Comparison of ENCODE assay signal across 29 cellular contexts in the genomic region with DNA sequence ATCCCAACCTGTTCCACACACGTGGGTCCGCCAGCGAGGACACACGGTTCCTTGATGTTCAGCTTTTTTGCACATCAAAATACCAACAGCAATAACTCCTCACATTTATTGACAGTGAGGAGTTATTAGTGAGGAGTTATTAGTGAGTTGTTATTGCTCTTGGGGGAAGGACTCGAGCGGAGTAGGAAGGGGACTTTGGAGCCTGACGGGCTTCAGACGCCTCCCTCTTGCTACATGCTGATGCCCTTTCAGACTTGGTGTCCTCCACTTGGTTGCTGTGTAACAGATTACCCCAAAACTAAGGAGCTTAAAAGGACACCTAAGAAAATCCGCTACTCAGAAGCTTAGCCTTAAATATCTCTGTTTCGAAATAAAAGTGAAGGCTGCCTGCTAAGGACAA.
"Had no signal": no experiment of that assay in that cellular context is flagged by ENCODE, and none has a peak within 500 bp of the region (broad histone marks: within the 10 kb centered on the region; RNA-seq: fewer than 3 reads in every experiment).

No MANE protein-coding gene starts in this region.

- H3K27ac ChIP-seq: neural progenitor cell, ovary, parathyroid adenoma, psoas muscle, right lobe of liver, sigmoid colon, spleen, suprapubic skin, testis, tibial artery, upper lobe of left lung, vagina had no signal

- H3K36me3 ChIP-seq: neural progenitor cell, ovary, right lobe of liver, sigmoid colon, spleen, suprapubic skin, tibial artery, upper lobe of left lung, vagina had no signal

- ATAC-seq: natural killer cell; psoas muscle; right cardiac atrium; right lobe of liver; stimulated activated memory B cell treated with anti-CD40 and anti-IgM and Interleukin-4, amounts not matched to agents 10 μg/mL and 1 μg/mL and 100 μg/mL, for 72 hours; stimulated activated naive CD8-positive, alpha-beta T cell treated with anti-CD3 and anti-CD28 coated beads, Interleukin-15, amount 100 ng/mL, for 72 hours; stimulated activated naive CD8-positive, alpha-beta T cell treated with anti-CD3 and anti-CD28 coated beads, Interleukin-15, Interleukin-2, amounts not matched to agents 100 U/mL and 50 U/mL, for 24 hours had no signal

- FAIRE-seq: urothelium cell line had no signal

- H3K79me2 ChIP-seq: parathyroid adenoma had no signal

- H3K9ac ChIP-seq: neural progenitor cell, parathyroid adenoma had no signal

- H2AFZ ChIP-seq: neural progenitor cell, parathyroid adenoma had no signal

- H3K9me3 ChIP-seq: ovary, psoas muscle, right lobe of liver, suprapubic skin, testis, tibial artery, upper lobe of left lung, vagina had no signal

- H3K4me1 ChIP-seq: neural progenitor cell, parathyroid adenoma, psoas muscle, right lobe of liver, sigmoid colon, spleen, suprapubic skin, testis, tibial artery, upper lobe of left lung, vagina had no signal

- H3K4me2 ChIP-seq: neural progenitor cell, smooth muscle cell had no signal

- DNase-seq: natural killer cell; occipital lobe; ovary; posterior cingulate gyrus; psoas muscle; right cardiac atrium; right lobe of liver; sigmoid colon; spleen; stimulated activated CD4-positive, alpha-beta T cell treated with anti-CD3 and anti-CD28 coated beads, Interleukin-12 subunit alpha, Interleukin-12 subunit beta, amount 100 ng/mL, for 4 hours; stimulated activated CD4-positive, alpha-beta T cell treated with anti-CD3 and anti-CD28 coated beads, Interleukin-1b, Interleukin-23, amount 100 ng/mL, for 48 hours; stimulated activated CD4-positive, alpha-beta T cell treated with anti-CD3 and anti-CD28 coated beads, Interleukin-4, amount 100 ng/mL, for 1 hour; stimulated activated CD4-positive, alpha-beta T cell treated with anti-CD3 and anti-CD28 coated beads, Interleukin-4, amount 100 ng/mL, for 4 hours; stimulated activated CD8-positive, alpha-beta memory T cell treated with anti-CD3 and anti-CD28 coated beads, Interleukin-4, amount 100 ng/mL, for 48 hours; stimulated activated naive CD4-positive, alpha-beta T cell; stimulated activated naive CD8-positive, alpha-beta T cell treated with anti-CD3 and anti-CD28 coated beads, Interleukin-15, amount 100 ng/mL, for 72 hours; stimulated activated naive CD8-positive, alpha-beta T cell treated with anti-CD3 and anti-CD28 coated beads, Interleukin-15, Interleukin-2, amounts not matched to agents 100 U/mL and 50 U/mL, for 24 hours; substantia nigra; testis; tibial artery; trophoblast cell; upper lobe of left lung had no signal

- H3K4me3 ChIP-seq: neural progenitor cell, ovary, psoas muscle, right lobe of liver, sigmoid colon, smooth muscle cell, spleen, suprapubic skin, testis, tibial artery, upper lobe of left lung, vagina had no signal

- H3K27me3 ChIP-seq: neural progenitor cell, ovary, sigmoid colon, spleen, suprapubic skin, testis, tibial artery, upper lobe of left lung, vagina had no signal
